In genomic region chr6:129558248-129558647, GRCh38 we compare ENCODE assay signal across 33 cellular contexts.
"Had no signal": no experiment of that assay in that cellular context is flagged by ENCODE, and none has a peak within 500 bp of the region (broad histone marks: within the 10 kb centered on the region; RNA-seq: fewer than 3 reads in every experiment).

No MANE protein-coding gene starts in this region.

- H3K27ac ChIP-seq: adrenal gland, ascending aorta, body of pancreas, brain microvascular endothelial cell, breast epithelium, cardiac muscle cell had no signal

- H3K4me1 ChIP-seq: adrenal gland, ascending aorta, body of pancreas, breast epithelium had no signal

- H3K36me3 ChIP-seq: adrenal gland, ascending aorta, brain microvascular endothelial cell, breast epithelium, cardiac muscle cell had no signal

- H3K4me3 ChIP-seq: adrenal gland, ascending aorta, body of pancreas, breast epithelium, cardiac muscle cell had no signal

- H3K9me3 ChIP-seq: ascending aorta, body of pancreas, breast epithelium had no signal

- DNase-seq: activated effector memory CD4-positive, alpha-beta T cell treated with anti-CD3 and anti-CD28 coated beads, Interleukin-2, amount 50 U/mL, for 16 hours; activated effector memory CD4-positive, alpha-beta T cell treated with Interleukin-2 at 50 U/mL for 16 hours; activated gamma-delta T cell; activated gamma-delta T cell treated with Interleukin-2 at 50 U/mL for 16 hours; activated naive CD4-positive, alpha-beta T cell; activated naive CD4-positive, alpha-beta T cell treated with anti-CD3 and anti-CD28 coated beads for 36 hours; activated naive CD4-positive, alpha-beta T cell treated with anti-CD3 and anti-CD28 coated beads, Interleukin-2, amount 10 ng/mL, durations not matched to agents 7 days and 5 days; activated naive CD4-positive, alpha-beta T cell treated with anti-CD3 and anti-CD28 coated beads, Interleukin-2, amount 50 U/mL, for 16 hours; activated naive CD4-positive, alpha-beta T cell treated with Interleukin-2 at 50 U/mL for 16 hours; activated naive CD8-positive, alpha-beta T cell treated with anti-CD3 and anti-CD28 coated beads for 36 hours; activated naive CD8-positive, alpha-beta T cell treated with anti-CD3 and anti-CD28 coated beads, Interleukin-2, amount 10 ng/mL, durations not matched to agents 7 days and 5 days; activated naive CD8-positive, alpha-beta T cell treated with anti-CD3 and anti-CD28 coated beads, Interleukin-2, amount 50 U/mL, for 24 hours; activated T-cell treated with anti-CD3 and anti-CD28 coated beads, Interleukin-2, amount 50 U/mL, for 24 hours; activated T-cell treated with anti-CD3 and anti-CD28 coated beads, Interleukin-2, amount 50 U/mL, for 4 hours; activated T-cell treated with anti-CD3 and anti-CD28 coated beads, Interleukin-2, amount 50 U/mL, for 48 hours; activated T-cell treated with anti-CD3 and anti-CD28 coated beads, Interleukin-2, amount 50 U/mL, for 72 hours; adrenal gland; amniotic stem cell; amygdala; anterior cingulate cortex; aorta; body of pancreas; brain microvascular endothelial cell; caudate nucleus; central memory CD4-positive, alpha-beta T cell; cerebellar nuclear complex had no signal

- H3K27me3 ChIP-seq: adrenal gland, ascending aorta, body of pancreas, brain microvascular endothelial cell, breast epithelium, cardiac muscle cell had no signal

- FAIRE-seq: astrocyte, bronchial epithelial cell had no signal

- ATAC-seq: activated naive CD4-positive, alpha-beta T cell treated with anti-CD3 and anti-CD28 coated beads, Interleukin-2, amount 50 U/mL, for 72 hours; activated naive CD8-positive, alpha-beta T cell treated with anti-CD3 and anti-CD28 coated beads, Interleukin-2, amount 50 U/mL, for 24 hours; activated T-cell treated with anti-CD3 and anti-CD28 coated beads, Interleukin-2, amount 50 U/mL, for 4 hours; activated T-cell treated with anti-CD3 and anti-CD28 coated beads, Interleukin-2, amount 50 U/mL, for 72 hours; activated T-helper 17 cell treated with anti-CD3 and anti-CD28 coated beads, Interleukin-2, amount 50 U/mL, for 72 hours; body of pancreas had no signal
